In genomic region chr11:96096360-96096759, GRCh38 we compare ENCODE assay signal across 16 cellular contexts.
DNase-seq lines count a peak whose midpoint lies in the region; ATAC-seq, FAIRE-seq and TF ChIP-seq lines count a peak whose summit lies in the region.
"Had no signal": no experiment of that assay in that cellular context is flagged by ENCODE, and none has a peak within 500 bp of the region (broad histone marks: within the 10 kb centered on the region; RNA-seq: fewer than 3 reads in every experiment).

No MANE protein-coding gene starts in this region.

- H4K20me1 ChIP-seq in GM23248 (ENCODE audit: insufficient read depth) (no peaks in the 10 kb centered on the region), astrocyte (ENCODE audit: insufficient read depth, low read length) (peaks cover 4% of the 10 kb centered on the region)

- H3K9ac ChIP-seq in GM23248: no peak overlapping the region
- no peak overlapping the region for H3K9ac ChIP-seq in astrocyte (ENCODE audit: low read length)
- H3K9ac ChIP-seq in mesenchymal stem cell (ENCODE audit: low read length): no peak overlapping the region

- H2AK5ac ChIP-seq in mesenchymal stem cell (ENCODE audit: low read length, severe bottlenecking): peak overlapping the region; percentile 47

- H3K4me2 ChIP-seq in GM23248 (ENCODE audit: unreplicated experiment) (no peak overlapping the region), astrocyte (ENCODE audit: low read length) (no peak overlapping the region), mesenchymal stem cell (ENCODE audit: low read length, poor library complexity, severe bottlenecking) (no peak overlapping the region)

- no peak overlapping the region for H3K23ac ChIP-seq in mesenchymal stem cell (ENCODE audit: low read length in 2 of 2)

- DNase-seq in GM23248 (no peak), astrocyte (ENCODE audit: low read depth) (no peak), mesenchymal stem cell (no peak), suprapubic skin (ENCODE audit: low spot score in 2 of 2) (no peak), aorta (no peak)
- no peak for DNase-seq in stimulated activated CD4-positive, alpha-beta T cell treated with anti-CD3 and anti-CD28 coated beads, Interleukin-4, amount 100 ng/mL, for 1 hour
- DNase-seq: activated CD4-positive, alpha-beta T cell treated with anti-CD3 and anti-CD28 coated beads, Interleukin-2, amount 50 U/mL, for 1 hour; AML-193; central memory CD4-positive, alpha-beta T cell; effector CD8-positive, alpha-beta T cell; NCI-H526 treated with DMSO at 0.1 percent for 48 hours had no signal

- peak overlapping the region; percentile 1; the same call in 1 of the 2 replicates for H3K27ac ChIP-seq in GM23248
- no peak overlapping the region for H3K27ac ChIP-seq in astrocyte (ENCODE audit: low read depth, low read length)
- H3K27ac ChIP-seq in mesenchymal stem cell (ENCODE audit: low read length, poor library complexity, severe bottlenecking): no peak overlapping the region
- H3K27ac ChIP-seq in suprapubic skin: peak overlapping the region; percentile 57
- no peak overlapping the region for H3K27ac ChIP-seq in aorta (ENCODE audit: low read depth in 1 of 2, low read length in 2 of 2)

- no peaks in the 10 kb centered on the region for H3K9me2 ChIP-seq in GM23248 (ENCODE audit: insufficient read depth)

- no peak overlapping the region for H3K4me3 Mint-ChIP-seq in astrocyte (ENCODE audit: unreplicated experiment)
- H3K4me3 Mint-ChIP-seq: IgD-negative memory B cell had no signal

- no peaks in the 10 kb centered on the region for H3K36me3 ChIP-seq in GM23248 (ENCODE audit: low read depth)
- peaks cover 5% of the 10 kb centered on the region for H3K36me3 ChIP-seq in astrocyte (ENCODE audit: insufficient read depth, low read length)
- H3K36me3 ChIP-seq in mesenchymal stem cell (ENCODE audit: control insufficient read depth in 1 of 2, insufficient read depth in 2 of 2, low read depth in 1 of 2, low read length in 2 of 2): peaks cover 15 to 18% of the 10 kb centered on the region in 2 experiments
- peaks cover 18% of the 10 kb centered on the region for H3K36me3 ChIP-seq in suprapubic skin
- H3K36me3 ChIP-seq in aorta (ENCODE audit: control insufficient read depth in 1 of 2, insufficient read depth in 2 of 2, low read length in 1 of 2): no peaks in the 10 kb centered on the region

- no peak overlapping the region for H4K8ac ChIP-seq in mesenchymal stem cell (ENCODE audit: low read length)

- intact Hi-C loops in aorta (cut with DNase I): no loop called here

- H2BK12ac ChIP-seq in mesenchymal stem cell (ENCODE audit: low read length in 2 of 2): no peak overlapping the region

- peaks cover 10% of the 10 kb centered on the region for H3K36me3 Mint-ChIP-seq in astrocyte (ENCODE audit: low read depth, unreplicated experiment)

- H3K9me3 ChIP-seq in GM23248 (ENCODE audit: low read depth) (no peaks in the 10 kb centered on the region), astrocyte (ENCODE audit: insufficient read depth, low read depth, low read length) (no peaks in the 10 kb centered on the region), mesenchymal stem cell (ENCODE audit: control insufficient read depth, low read length) (no peaks in the 10 kb centered on the region), suprapubic skin (no peaks in the 10 kb centered on the region), aorta (ENCODE audit: control insufficient read depth, low read length) (no peaks in the 10 kb centered on the region)

- no peak overlapping the region for H3K4ac ChIP-seq in mesenchymal stem cell (ENCODE audit: low read depth in 1 of 2, low read length in 2 of 2)

- H3K14ac ChIP-seq in mesenchymal stem cell (ENCODE audit: low read length in 2 of 2): no peak overlapping the region

- H3K4me1 ChIP-seq in GM23248 (ENCODE audit: insufficient read depth): peaks cover 43% of the 10 kb centered on the region
- H3K4me1 ChIP-seq in astrocyte (ENCODE audit: insufficient read depth, low read length): peaks cover 18% of the 10 kb centered on the region
- peaks cover 16% of the 10 kb centered on the region for H3K4me1 ChIP-seq in mesenchymal stem cell (ENCODE audit: control insufficient read depth, insufficient read depth, low read depth, low read length)
- peaks cover 54% of the 10 kb centered on the region for H3K4me1 ChIP-seq in suprapubic skin
- H3K4me1 ChIP-seq in aorta (ENCODE audit: control insufficient read depth in 1 of 2, insufficient read depth in 2 of 2, low read length in 2 of 2): peaks cover 4 to 6% of the 10 kb centered on the region in 2 donors

- TF ChIP-seq POLR2A in suprapubic skin (IDR thresholded peaks at IDR 0.05): no peak

- no peak for ATAC-seq in GM18502 (IDR thresholded peaks at IDR 0.05; ENCODE audit: poor library complexity, unreplicated experiment)
- no peak for ATAC-seq in aorta (ENCODE audit: low FRiP score)
- ATAC-seq: Panc1 had no signal

- in situ Hi-C loops in GM23248 (cut with MboI): no loop called here

- H3K79me1 ChIP-seq in mesenchymal stem cell (replicated peaks; ENCODE audit: low read length, poor library complexity, severe bottlenecking): peaks cover 26% of the 10 kb centered on the region

- H3K27me3 Mint-ChIP-seq in astrocyte (ENCODE audit: low read depth, unreplicated experiment): no peaks in the 10 kb centered on the region
- H3K27me3 Mint-ChIP-seq: IgD-negative memory B cell had no signal

- H2BK5ac ChIP-seq in mesenchymal stem cell (ENCODE audit: low read depth, low read length, poor library complexity, severe bottlenecking): no peak overlapping the region

- H2BK120ac ChIP-seq in mesenchymal stem cell (ENCODE audit: low read depth, low read length): no peak overlapping the region

- 81 to 83% methylated on average over 4 of the region's 4 CpGs for WGBS in GM23248 (ENCODE audit: low coverage in 1 of 2, low lambda C conversion rate in 2 of 2, missing lambda C conversion rate in 2 of 2), 2 experiments
- no CpG with 5 or more reads among the region's 4 CpGs for WGBS in mesenchymal stem cell
- 58% methylated on average over 4 of the region's 4 CpGs for WGBS in suprapubic skin
- WGBS in aorta, 2 donors: 80 to 84% methylated on average over 4 of the region's 4 CpGs

- H2BK15ac ChIP-seq in mesenchymal stem cell (ENCODE audit: low read depth, poor library complexity, severe bottlenecking): no peak overlapping the region

- peaks cover 33% of the 10 kb centered on the region for H3F3A ChIP-seq in GM23248 (ENCODE audit: insufficient read depth)

- H3K79me2 ChIP-seq in GM23248 (ENCODE audit: insufficient read depth): peaks cover 99% of the 10 kb centered on the region
- peaks cover 40% of the 10 kb centered on the region for H3K79me2 ChIP-seq in astrocyte (ENCODE audit: insufficient read depth, low read length)

- H3K27me3 ChIP-seq in GM23248 (replicated peaks; ENCODE audit: insufficient read depth): no peaks in the 10 kb centered on the region
- H3K27me3 ChIP-seq in astrocyte (ENCODE audit: insufficient read depth, low read length): no peaks in the 10 kb centered on the region
- no peaks in the 10 kb centered on the region for H3K27me3 ChIP-seq in mesenchymal stem cell (ENCODE audit: control insufficient read depth in 1 of 2, insufficient read depth in 1 of 2, low read length in 2 of 2)
- H3K27me3 ChIP-seq in suprapubic skin: no peaks in the 10 kb centered on the region
- H3K27me3 ChIP-seq in aorta (ENCODE audit: control insufficient read depth in 1 of 2, insufficient read depth in 2 of 2, low read length in 1 of 2): no peaks in the 10 kb centered on the region

- H3K4me3 ChIP-seq in GM23248: no peak overlapping the region
- no peak overlapping the region for H3K4me3 ChIP-seq in astrocyte (ENCODE audit: insufficient read depth, low read depth, low read length)
- no peak overlapping the region for H3K4me3 ChIP-seq in mesenchymal stem cell (ENCODE audit: insufficient read depth in 1 of 2, low read depth in 1 of 2, low read length in 2 of 2)
- H3K4me3 ChIP-seq in suprapubic skin: no peak overlapping the region
- H3K4me3 ChIP-seq in aorta (ENCODE audit: low read length in 2 of 2): no peak overlapping the region

- no peak for FAIRE-seq in astrocyte (lab: Jason Lieb, UNC)
- FAIRE-seq: GM18507, TTC549 had no signal

- H3K18ac ChIP-seq in mesenchymal stem cell (ENCODE audit: low read depth in 1 of 2, low read length in 2 of 2): no peak overlapping the region

- H2AFZ ChIP-seq in GM23248 (no peak overlapping the region), astrocyte (ENCODE audit: low read depth, low read length) (no peak overlapping the region), mesenchymal stem cell (ENCODE audit: low read depth, low read length) (no peak overlapping the region)

- no peak overlapping the region for H4K91ac ChIP-seq in mesenchymal stem cell (ENCODE audit: low read length)

- no peak for TF ChIP-seq EP300 in suprapubic skin (IDR thresholded peaks at IDR 0.05)

- peak overlapping the region; percentile 20 for H3K27ac Mint-ChIP-seq in astrocyte (ENCODE audit: unreplicated experiment)

- no peak for TF ChIP-seq CTCF in astrocyte (IDR thresholded peaks at IDR 0.05; ENCODE audit: insufficient read depth, low read depth, low read length)
- TF ChIP-seq CTCF in suprapubic skin (IDR thresholded peaks at IDR 0.05): no peak

- H3K4me1 Mint-ChIP-seq in astrocyte (ENCODE audit: low read depth, unreplicated experiment): peaks cover 50% of the 10 kb centered on the region

- no peaks in the 10 kb centered on the region for H3K9me3 Mint-ChIP-seq in astrocyte (ENCODE audit: unreplicated experiment)
- H3K9me3 Mint-ChIP-seq: IgD-negative memory B cell had no signal

Comparison
In these comparisons a context has a peak if more than half of its experiments do, and no peak if none do; other contexts are left out.
1. H3K27ac ChIP-seq: peak in GM23248 (single experiment) and suprapubic skin (single experiment); none in astrocyte (single experiment), mesenchymal stem cell (single experiment) and aorta (0 of 2).